Comparison of ENCODE assay signal across 10 cellular contexts in the genomic region with DNA sequence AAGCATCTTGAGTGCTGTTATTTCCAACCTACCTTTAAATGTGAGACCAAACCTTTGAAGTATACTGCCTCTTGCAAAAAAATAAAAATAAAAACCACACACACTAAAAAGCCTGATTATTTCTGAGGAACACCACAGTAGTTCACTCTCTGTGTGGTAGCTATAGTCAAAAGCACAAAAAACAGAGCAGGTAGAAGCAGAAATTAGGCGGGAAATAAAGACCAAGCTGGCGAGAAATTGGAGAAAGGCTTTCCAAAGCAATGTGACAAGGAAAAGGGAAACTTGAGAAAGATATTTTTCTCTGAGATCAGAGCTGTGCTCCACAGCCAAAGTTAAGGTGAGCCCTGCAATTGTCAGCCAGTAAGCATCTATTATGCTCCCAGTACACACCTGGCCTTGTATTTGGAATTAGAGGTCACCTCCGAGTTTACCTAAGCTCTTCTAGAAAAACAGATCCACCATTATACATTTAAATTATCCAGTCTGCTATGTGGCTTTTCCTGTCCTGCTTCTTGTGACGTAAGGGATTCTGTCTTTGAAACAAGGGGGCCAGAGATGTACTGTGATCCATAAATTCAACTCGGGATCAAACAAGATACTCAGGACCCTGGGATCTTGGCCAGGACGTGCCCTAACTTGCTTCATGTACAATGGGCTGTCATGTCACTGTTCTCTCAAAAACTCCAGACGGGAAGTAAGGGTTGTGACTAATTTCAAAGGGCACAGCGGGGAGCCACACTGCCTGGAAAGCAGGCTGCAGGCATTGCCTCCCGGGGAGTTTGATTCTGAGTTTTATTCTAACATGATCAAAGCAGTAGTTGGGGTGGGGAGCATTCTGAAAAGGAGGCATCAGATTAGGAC. TPM values are rescaled to one million over a fixed set of nuclear protein-coding genes. Genes with fewer than 3 reads are reported as not detected.
DNase-seq lines count a peak whose midpoint lies in the region; ATAC-seq, FAIRE-seq and TF ChIP-seq lines count a peak whose summit lies in the region.
"Had no signal": no experiment of that assay in that cellular context is flagged by ENCODE, and none has a peak within 500 bp of the region (broad histone marks: within the 10 kb centered on the region; RNA-seq: fewer than 3 reads in every experiment).

No MANE protein-coding gene starts in this region.

- CTCF ChIA-PET in A549 (lab: Yijun Ruan, JAX) = interaction anchor here (0.9 to 7.9 kb wide), 10 partner anchors 12 to 567 kb away, joined by 3 to 99 read pairs (median 5); partner anchors contain the start of gene RHOU

- no peaks in the 10 kb centered on the region for H3K36me3 ChIP-seq in SJCRH30
- no peaks in the 10 kb centered on the region for H3K36me3 ChIP-seq in Peyer's patch
- no peaks in the 10 kb centered on the region for H3K36me3 ChIP-seq in small intestine (ENCODE audit: control insufficient read depth in 2 of 2, insufficient read depth in 2 of 2, low read length in 2 of 2)

- no peak overlapping the region for H3K4me3 ChIP-seq in A549
- H3K4me3 ChIP-seq in SJCRH30 = no peak overlapping the region
- H3K4me3 ChIP-seq in Peyer's patch = no peak overlapping the region
- H3K4me3 ChIP-seq in small intestine (ENCODE audit: low read depth in 1 of 2, low read length in 2 of 2) = no peak overlapping the region
- H3K4me3 ChIP-seq: testis had no signal

- ATAC-seq in A549 (peak; percentile 52 to 56; a peak in 4 of 6 replicates), HG02970 (IDR thresholded peaks at IDR 0.05; ENCODE audit: low FRiP score, unreplicated experiment) (no peak)

- H3K4me1 ChIP-seq in A549 = peaks cover 49% of the 10 kb centered on the region
- peaks cover 14% of the 10 kb centered on the region for H3K4me1 ChIP-seq in SJCRH30
- H3K4me1 ChIP-seq in Peyer's patch = peaks cover 0 to 28% (median 5%) of the 10 kb centered on the region in 4 donors
- peaks cover 0 to 3% of the 10 kb centered on the region in 2 donors for H3K4me1 ChIP-seq in small intestine (ENCODE audit: control insufficient read depth in 2 of 2, insufficient read depth in 1 of 2, low read depth in 1 of 2, low read length in 1 of 2)

- H3K9me3 ChIP-seq in A549 (no peaks in the 10 kb centered on the region), SJCRH30 (replicated peaks) (no peaks in the 10 kb centered on the region; the same call in 1 of the 2 replicates), Peyer's patch (no peaks in the 10 kb centered on the region), small intestine (ENCODE audit: control insufficient read depth, low read depth) (no peaks in the 10 kb centered on the region)
- H3K9me3 ChIP-seq: testis had no signal

- DNase-seq in A549 (ENCODE audit: low read depth in 1 of 2, low spot score in 1 of 2) (peak; percentile 62 to 66), LHCN-M2 (ENCODE audit: low read depth) (peak; percentile 67), SJCRH30 (peak; percentile 38 to 62), islet precursor cell (peak; percentile 76), Peyer's patch (no peak), small intestine (no peak), Kasumi-1 (lab: John Stamatoyannopoulos, UW) (no peak)
- DNase-seq: testis had no signal

- FAIRE-seq in A549 (lab: Jason Lieb, UNC) (no peak), small intestine (lab: Jason Lieb, UNC) (no peak)
- FAIRE-seq: endothelial cell of umbilical vein had no signal

- TF ChIP-seq EP300 in A549 (IDR thresholded peaks at IDR 0.05) = peak in 1 of 2 experiments; percentile 36; a peak in 1 of 5 replicates

- no peak for TF ChIP-seq RAD21 in A549 (conservative IDR thresholded peaks at IDR 0.05 in 1 of 2, IDR thresholded peaks at IDR 0.05 in 1 of 2)

- 31% methylated on average over 9 of the region's 9 CpGs for WGBS in A549 (ENCODE audit: missing lambda C conversion rate)
- WGBS in small intestine, 3 donors = 44 to 65% (median 55%) methylated on average over 9 of the region's 9 CpGs

- TF ChIP-seq POLR2A in A549 (IDR thresholded peaks at IDR 0.05; ENCODE audit: low read length) (no peak), Peyer's patch (IDR thresholded peaks at IDR 0.05) (no peak)

- peak overlapping the region; percentile 54 for H3K4me2 ChIP-seq in A549

- H3K27me3 ChIP-seq in SJCRH30 = peaks cover 4% of the 10 kb centered on the region; the same call in 1 of the 2 replicates
- H3K27me3 ChIP-seq in Peyer's patch = no peaks in the 10 kb centered on the region
- no peaks in the 10 kb centered on the region for H3K27me3 ChIP-seq in small intestine (ENCODE audit: control insufficient read depth in 2 of 2, insufficient read depth in 2 of 2, low read length in 2 of 2)
- H3K27me3 ChIP-seq: testis had no signal

- POLR2A ChIA-PET in A549 (lab: Yijun Ruan, JAX) = interaction anchor here (0.7 kb wide), 1 partner anchor 40 kb away, joined by 3 read pairs; the partner anchor contains the start of gene RAB4A

- H3K27ac ChIP-seq in A549 = peak overlapping the region; percentile 72 to 74
- H3K27ac ChIP-seq in SJCRH30 = no peak overlapping the region
- no peak overlapping the region for H3K27ac ChIP-seq in Peyer's patch
- no peak overlapping the region for H3K27ac ChIP-seq in small intestine (ENCODE audit: low read depth in 1 of 2, low read length in 1 of 2)

- no peak for TF ChIP-seq CTCF in A549 (IDR thresholded peaks at IDR 0.05)
- no peak for TF ChIP-seq CTCF in Peyer's patch (IDR thresholded peaks at IDR 0.05)

TF ChIP-seq in A549, 52 proteins besides CTCF, POLR2A, EP300 and RAD21:
- TF ChIP-seq HOXA7 (CRISPR knock-in tag; IDR thresholded peaks at IDR 0.05) (no peak), JUNB (IDR thresholded peaks at IDR 0.05) (peak; percentile 34; the same call in 1 of the 2 replicates), SMC3 (IDR thresholded peaks at IDR 0.05) (no peak), CHD2 (IDR thresholded peaks at IDR 0.05; ENCODE audit: low read length, partially characterized antibody) (no peak), RCOR1 (IDR thresholded peaks at IDR 0.05; ENCODE audit: low read depth, low read length) (no peak)
- TF ChIP-seq, protein P1, sequence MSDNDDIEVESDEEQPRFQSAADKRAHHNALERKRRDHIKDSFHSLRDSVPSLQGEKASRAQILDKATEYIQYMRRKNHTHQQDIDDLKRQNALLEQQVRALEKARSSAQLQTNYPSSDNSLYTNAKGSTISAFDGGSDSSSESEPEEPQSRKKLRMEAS (IDR thresholded peaks at IDR 0.05) = 0 out of 2 replicates have a peak, but pooled peaks have one; percentile 13
- TF ChIP-seq, protein P2, sequence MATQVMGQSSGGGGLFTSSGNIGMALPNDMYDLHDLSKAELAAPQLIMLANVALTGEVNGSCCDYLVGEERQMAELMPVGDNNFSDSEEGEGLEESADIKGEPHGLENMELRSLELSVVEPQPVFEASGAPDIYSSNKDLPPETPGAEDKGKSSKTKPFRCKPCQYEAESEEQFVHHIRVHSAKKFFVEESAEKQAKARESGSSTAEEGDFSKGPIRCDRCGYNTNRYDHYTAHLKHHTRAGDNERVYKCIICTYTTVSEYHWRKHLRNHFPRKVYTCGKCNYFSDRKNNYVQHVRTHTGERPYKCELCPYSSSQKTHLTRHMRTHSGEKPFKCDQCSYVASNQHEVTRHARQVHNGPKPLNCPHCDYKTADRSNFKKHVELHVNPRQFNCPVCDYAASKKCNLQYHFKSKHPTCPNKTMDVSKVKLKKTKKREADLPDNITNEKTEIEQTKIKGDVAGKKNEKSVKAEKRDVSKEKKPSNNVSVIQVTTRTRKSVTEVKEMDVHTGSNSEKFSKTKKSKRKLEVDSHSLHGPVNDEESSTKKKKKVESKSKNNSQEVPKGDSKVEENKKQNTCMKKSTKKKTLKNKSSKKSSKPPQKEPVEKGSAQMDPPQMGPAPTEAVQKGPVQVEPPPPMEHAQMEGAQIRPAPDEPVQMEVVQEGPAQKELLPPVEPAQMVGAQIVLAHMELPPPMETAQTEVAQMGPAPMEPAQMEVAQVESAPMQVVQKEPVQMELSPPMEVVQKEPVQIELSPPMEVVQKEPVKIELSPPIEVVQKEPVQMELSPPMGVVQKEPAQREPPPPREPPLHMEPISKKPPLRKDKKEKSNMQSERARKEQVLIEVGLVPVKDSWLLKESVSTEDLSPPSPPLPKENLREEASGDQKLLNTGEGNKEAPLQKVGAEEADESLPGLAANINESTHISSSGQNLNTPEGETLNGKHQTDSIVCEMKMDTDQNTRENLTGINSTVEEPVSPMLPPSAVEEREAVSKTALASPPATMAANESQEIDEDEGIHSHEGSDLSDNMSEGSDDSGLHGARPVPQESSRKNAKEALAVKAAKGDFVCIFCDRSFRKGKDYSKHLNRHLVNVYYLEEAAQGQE (IDR thresholded peaks at IDR 0.05) = no peak

RNA-seq across cellular contexts. Expression of gene RAB4A, which starts 39.8 kb away (rescaled TPM):
- 20.6 and 38.4 TPM in 2 replicates for polyA plus RNA-seq in A549 (2011; rRNA removed)
- polyA plus RNA-seq in A549 (2012; cell fraction: cytosol; rRNA removed) = 20.2 and 22.2 TPM in 2 replicates
- polyA plus RNA-seq in A549 (2012; cell fraction: nucleus; rRNA removed) = 10.3 and 11.0 TPM in 2 replicates
- polyA plus RNA-seq in A549 (2017; fragmentation: RNase III; extraction: RNeasy Plus Mini Kit Qiagen cat#74134 plus additional on column Dnase treatment) = 31.0 to 31.7 TPM (median 31.5 TPM) in 3 replicates
- 5.3 and 6.3 TPM in 2 replicates for polyA minus RNA-seq in A549 (2011; rRNA and poly(A)+ RNA removed)
- 14.3 and 17.1 TPM in 2 replicates for total RNA-seq in LHCN-M2 (2014; rRNA removed)
- polyA plus RNA-seq in LHCN-M2 (2012) = 15.9 TPM
- 28.5 and 31.3 TPM in 2 replicates for total RNA-seq in SJCRH30 (2014; rRNA removed; shearing (Covaris generic))
- 10 to 100 TPM; 22.1 to 36.7 (median 23.4) TPM for total RNA-seq in Peyer's patch
- 10 to 100 TPM; 30.0 to 37.6 (median 31.9) TPM for polyA plus RNA-seq in small intestine

Comparison
In these comparisons a context has a peak if more than half of its experiments do, and no peak if none do; other contexts are left out.
1. DNase-seq: peak in A549 (2 of 2), LHCN-M2 (single experiment), SJCRH30 (2 of 2) and islet precursor cell (single experiment); none in Peyer's patch (0 of 3), small intestine (single experiment) and Kasumi-1 (0 of 2).
2. H3K27ac ChIP-seq: peak in A549 (2 of 2); none in SJCRH30 (single experiment), Peyer's patch (0 of 4) and small intestine (0 of 2).